Comparison of ENCODE assay signal across 24 cellular contexts in genomic region chr5:133885566-133885965, GRCh38.
DNase-seq lines count a peak whose midpoint lies in the region; ATAC-seq, FAIRE-seq and TF ChIP-seq lines count a peak whose summit lies in the region.
"Had no signal": no experiment of that assay in that cellular context is flagged by ENCODE, and none has a peak within 500 bp of the region (broad histone marks: within the 10 kb centered on the region; RNA-seq: fewer than 3 reads in every experiment).

No MANE protein-coding gene starts in this region.

- no peak overlapping the region for H3K9ac ChIP-seq in kidney (ENCODE audit: low read length in 2 of 2)
- H3K9ac ChIP-seq: GM23248, KMS-11 had no signal

- H3K9me3 Mint-ChIP-seq in T-helper 2 cell treated with Interferon-gamma antibody and Interleukin-4, amounts not matched to agents 5 μg/mL and 100 μg/mL, for 36 hours: no peaks in the 10 kb centered on the region
- H3K9me3 Mint-ChIP-seq: IgD-negative memory B cell had no signal

- no peak for TF ChIP-seq CTCF in kidney (IDR thresholded peaks at IDR 0.05; ENCODE audit: borderline replicate concordance, extremely low read depth, insufficient read depth)

- H3K4me3 Mint-ChIP-seq in T-helper 2 cell treated with Interferon-gamma antibody and Interleukin-4, amounts not matched to agents 5 μg/mL and 100 μg/mL, for 36 hours: no peak overlapping the region
- H3K4me3 Mint-ChIP-seq: B cell had no signal

- no peak for ATAC-seq in GM21360 (IDR thresholded peaks at IDR 0.05; ENCODE audit: unreplicated experiment)
- ATAC-seq: Panc1 had no signal

- no peak for FAIRE-seq in kidney (lab: Jason Lieb, UNC)
- FAIRE-seq: GM19239 had no signal

- H3K27ac Mint-ChIP-seq in T-helper 2 cell treated with Interferon-gamma antibody and Interleukin-4, amounts not matched to agents 5 μg/mL and 100 μg/mL, for 36 hours: no peak overlapping the region
- H3K27ac Mint-ChIP-seq: B cell, IgD-negative memory B cell had no signal

- H3K4me1 Mint-ChIP-seq in T-helper 2 cell treated with Interferon-gamma antibody and Interleukin-4, amounts not matched to agents 5 μg/mL and 100 μg/mL, for 36 hours (ENCODE audit: low read depth): no peaks in the 10 kb centered on the region

- H3K4me1 ChIP-seq in SJCRH30 (peaks cover 73% of the 10 kb centered on the region), kidney (ENCODE audit: control insufficient read depth in 1 of 2, insufficient read depth in 1 of 2, low read depth in 1 of 2, low read length in 2 of 2) (peaks cover 0 to 7% of the 10 kb centered on the region in 2 donors)

- no peak for DNase-seq in SJCRH30
- peak; percentile 35 for DNase-seq in kidney
- DNase-seq in posterior vena cava (ENCODE audit: low spot score): peak; percentile 31
- DNase-seq in T-helper 2 cell treated with Interferon-gamma antibody and Interleukin-4, amounts not matched to agents 5 μg/mL and 100 μg/mL, for 36 hours (ENCODE audit: low spot score): no peak
- DNase-seq in NCI-H2196 (lab: John Stamatoyannopoulos, UW; ENCODE audit: unreplicated experiment): no peak
- DNase-seq in T-helper 9 cell: no peak
- DNase-seq: GM23248, H7, MM.1S, NCI-H1048, NCI-H1694 treated with DMSO at 0.1 percent for 48 hours, NCI-H2081, NCI-H226, NCI-H510A, NCI-H69, SHP77 treated with DMSO at 0.1 percent for 48 hours had no signal

- no peaks in the 10 kb centered on the region for H3K27me3 ChIP-seq in SJCRH30

- H3K27ac ChIP-seq in SJCRH30: peak overlapping the region; percentile 77; the same call in 1 of the 2 replicates
- H3K27ac ChIP-seq in kidney (ENCODE audit: low read depth in 2 of 2, low read length in 2 of 2): no peak overlapping the region
- H3K27ac ChIP-seq: GM23248, HL-60, KMS-11, RWPE1 had no signal

- no peaks in the 10 kb centered on the region for H3K27me3 Mint-ChIP-seq in T-helper 2 cell treated with Interferon-gamma antibody and Interleukin-4, amounts not matched to agents 5 μg/mL and 100 μg/mL, for 36 hours (ENCODE audit: low read depth)
- H3K27me3 Mint-ChIP-seq: B cell had no signal

- H3K9me3 ChIP-seq in SJCRH30 (replicated peaks) (no peaks in the 10 kb centered on the region), kidney (ENCODE audit: control insufficient read depth in 1 of 2, low read length in 2 of 2) (no peaks in the 10 kb centered on the region)

- H3K36me3 Mint-ChIP-seq in T-helper 2 cell treated with Interferon-gamma antibody and Interleukin-4, amounts not matched to agents 5 μg/mL and 100 μg/mL, for 36 hours (ENCODE audit: low read depth): no peaks in the 10 kb centered on the region

- H3K36me3 ChIP-seq in SJCRH30 (no peaks in the 10 kb centered on the region), kidney (ENCODE audit: control insufficient read depth in 1 of 2, insufficient read depth in 2 of 2, low read length in 2 of 2) (no peaks in the 10 kb centered on the region)

- intact Hi-C loops in kidney (cut with DNase I): no loop called here
- intact Hi-C loops in posterior vena cava (cut with DNase I): no loop called here

- H3K4me3 ChIP-seq in SJCRH30 (no peak overlapping the region), kidney (ENCODE audit: low read length in 2 of 2) (no peak overlapping the region)
- H3K4me3 ChIP-seq: GM23248 had no signal

Comparison
In these comparisons a context has a peak if more than half of its experiments do, and no peak if none do; other contexts are left out.
1. DNase-seq: peak in kidney (single experiment) and posterior vena cava (single experiment); none in SJCRH30 (0 of 2), T-helper 2 cell treated with Interferon-gamma antibody and Interleukin-4, amounts not matched to agents 5 μg/mL and 100 μg/mL, for 36 hours (single experiment), NCI-H2196 (single experiment) and T-helper 9 cell (single experiment).